Comparison of ENCODE assay signal across 18 cellular contexts in genomic region chr13:99703908-99704307, GRCh38.
DNase-seq lines count a peak whose midpoint lies in the region; ATAC-seq and TF ChIP-seq lines count a peak whose summit lies in the region.
"Had no signal": no experiment of that assay in that cellular context is flagged by ENCODE, and none has a peak within 500 bp of the region (broad histone marks: within the 10 kb centered on the region; RNA-seq: fewer than 3 reads in every experiment).

No MANE protein-coding gene starts in this region.

- POLR2A ChIA-PET in CD8-positive, alpha-beta memory T cell (lab: Charles Lee) = no interaction called here

- H3K27ac Mint-ChIP-seq in CD8-positive, alpha-beta memory T cell = no peak overlapping the region
- H3K27ac Mint-ChIP-seq: CD4-positive, CD25-positive, alpha-beta regulatory T cell; HFFc6 had no signal

- peak overlapping the region; percentile 22; the same call in 1 of the 2 replicates for H3K4me3 ChIP-seq in HUES48 (ENCODE audit: low read depth, low read length)
- H3K4me3 ChIP-seq in Karpas-422 (ENCODE audit: low read length) = no peak overlapping the region
- H3K4me3 ChIP-seq in iPS-15b (ENCODE audit: low read depth, low read length) = peak overlapping the region; percentile 10
- no peak overlapping the region for H3K4me3 ChIP-seq in mucosa of descending colon
- no peak overlapping the region for H3K4me3 ChIP-seq in CD8-positive, alpha-beta memory T cell (ENCODE audit: low read length)
- H3K4me3 ChIP-seq: K562 had no signal

- H3K4me3 Mint-ChIP-seq in CD8-positive, alpha-beta memory T cell = no peak overlapping the region
- H3K4me3 Mint-ChIP-seq: CD4-positive, CD25-positive, alpha-beta regulatory T cell; HFFc6 had no signal

- peaks cover 6 to 10% (median 8%) of the 10 kb centered on the region in 3 donors for H3K4me1 Mint-ChIP-seq in CD8-positive, alpha-beta memory T cell

- no peaks in the 10 kb centered on the region for H3K9me3 Mint-ChIP-seq in CD8-positive, alpha-beta memory T cell
- H3K9me3 Mint-ChIP-seq: CD4-positive, CD25-positive, alpha-beta regulatory T cell; HFFc6 had no signal

- H2AFZ ChIP-seq in Karpas-422 (ENCODE audit: low read length) = peak overlapping the region; percentile 41; the same call in 1 of the 2 replicates

- H3K27ac ChIP-seq in HUES48 (ENCODE audit: low read depth, low read length) = peak overlapping the region; percentile 93
- peak overlapping the region; percentile 43; the same call in 1 of the 2 replicates for H3K27ac ChIP-seq in Karpas-422 (ENCODE audit: low read length)
- H3K27ac ChIP-seq in CD8-positive, alpha-beta memory T cell (ENCODE audit: low read depth, low read length) = no peak overlapping the region

- no peak for TF ChIP-seq CTCF in mucosa of descending colon (IDR thresholded peaks at IDR 0.05)

- H3K9me2 ChIP-seq in Karpas-422 (replicated peaks; ENCODE audit: insufficient read depth, low read length) = no peaks in the 10 kb centered on the region

- intact Hi-C loops in mucosa of descending colon (cut with DNase I, micrococcal nuclease) = no loop called here

- ATAC-seq in mucosa of descending colon = peak; percentile 14
- ATAC-seq: HCT116, K562 had no signal

- no peaks in the 10 kb centered on the region for H3K36me3 ChIP-seq in HUES48 (ENCODE audit: control insufficient read depth, insufficient read depth, low read length)
- H3K36me3 ChIP-seq in Karpas-422 (ENCODE audit: insufficient read depth, low read length) = no peaks in the 10 kb centered on the region
- H3K36me3 ChIP-seq in iPS-15b (ENCODE audit: control insufficient read depth, insufficient read depth, low read length) = no peaks in the 10 kb centered on the region
- no peaks in the 10 kb centered on the region for H3K36me3 ChIP-seq in mucosa of descending colon (ENCODE audit: low read depth)
- no peaks in the 10 kb centered on the region for H3K36me3 ChIP-seq in CD8-positive, alpha-beta memory T cell (ENCODE audit: insufficient read depth, low read length)
- H3K36me3 ChIP-seq: BE2C had no signal

- no peaks in the 10 kb centered on the region for H3K9me3 ChIP-seq in HUES48 (ENCODE audit: control insufficient read depth, insufficient read depth, low read length)
- H3K9me3 ChIP-seq in Karpas-422 (ENCODE audit: low read length) = no peaks in the 10 kb centered on the region
- H3K9me3 ChIP-seq in iPS-15b (ENCODE audit: control insufficient read depth, insufficient read depth, low read length) = no peaks in the 10 kb centered on the region
- no peaks in the 10 kb centered on the region for H3K9me3 ChIP-seq in mucosa of descending colon
- H3K9me3 ChIP-seq in CD8-positive, alpha-beta memory T cell (ENCODE audit: low read length) = no peaks in the 10 kb centered on the region
- H3K9me3 ChIP-seq: BE2C had no signal

- DNase-seq in Karpas-422 (no peak), mucosa of descending colon (no peak), dermis blood vessel endothelial cell (no peak), NCI-H1092 (lab: John Stamatoyannopoulos, UW) (no peak), COLO668 (lab: John Stamatoyannopoulos, UW; ENCODE audit: unreplicated experiment) (no peak)
- DNase-seq in CD8-positive, alpha-beta memory T cell = no peak
- DNase-seq: ACHN; BE2C; C1 segment of cervical spinal cord; CD4-positive, CD25-positive, alpha-beta regulatory T cell; DMS79; GDM1; HFFc6; IMR-90 had no signal

- peaks cover 0 to 4% (median 0%) of the 10 kb centered on the region in 3 donors for H3K36me3 Mint-ChIP-seq in CD8-positive, alpha-beta memory T cell

- no peaks in the 10 kb centered on the region for H3K79me2 ChIP-seq in Karpas-422 (ENCODE audit: low read length)

- H3K4me1 ChIP-seq in HUES48 (ENCODE audit: control insufficient read depth, insufficient read depth, low read length) = peaks cover 36% of the 10 kb centered on the region
- H3K4me1 ChIP-seq in Karpas-422 (ENCODE audit: low read length) = peaks cover 57% of the 10 kb centered on the region
- peaks cover 23% of the 10 kb centered on the region for H3K4me1 ChIP-seq in iPS-15b (ENCODE audit: control insufficient read depth, insufficient read depth, low read length)
- H3K4me1 ChIP-seq in mucosa of descending colon (ENCODE audit: low read depth) = no peaks in the 10 kb centered on the region
- H3K4me1 ChIP-seq in CD8-positive, alpha-beta memory T cell (ENCODE audit: insufficient read depth, low read length) = no peaks in the 10 kb centered on the region
- H3K4me1 ChIP-seq: BE2C had no signal

- H3K9ac ChIP-seq in HUES48 (ENCODE audit: low read depth, low read length) (no peak overlapping the region), Karpas-422 (ENCODE audit: low read length) (peak overlapping the region; percentile 7; the same call in 1 of the 2 replicates), iPS-15b (ENCODE audit: low read depth, low read length) (no peak overlapping the region)

- CTCF ChIA-PET in CD8-positive, alpha-beta memory T cell (lab: Charles Lee) = no interaction called here

- H3K4me2 ChIP-seq in Karpas-422 (ENCODE audit: low read depth, low read length, poor library complexity, severe bottlenecking) = peak overlapping the region; percentile 39

- no peaks in the 10 kb centered on the region for H4K20me1 ChIP-seq in Karpas-422 (ENCODE audit: insufficient read depth, low read depth, low read length)

- H3K27me3 Mint-ChIP-seq in CD8-positive, alpha-beta memory T cell = no peaks in the 10 kb centered on the region
- H3K27me3 Mint-ChIP-seq: CD4-positive, CD25-positive, alpha-beta regulatory T cell had no signal

- H3K27me3 ChIP-seq in HUES48 (ENCODE audit: control insufficient read depth, insufficient read depth, low read length) (no peaks in the 10 kb centered on the region), Karpas-422 (ENCODE audit: low read length) (no peaks in the 10 kb centered on the region), iPS-15b (ENCODE audit: control insufficient read depth, insufficient read depth, low read length) (no peaks in the 10 kb centered on the region)
- H3K27me3 ChIP-seq in CD8-positive, alpha-beta memory T cell (ENCODE audit: insufficient read depth, low read length, poor library complexity, severe bottlenecking) = no peaks in the 10 kb centered on the region
- H3K27me3 ChIP-seq: BE2C had no signal

Comparison
In these comparisons a context has a peak if more than half of its experiments do, and no peak if none do; other contexts are left out.
1. H3K4me3 ChIP-seq: peak in HUES48 (single experiment) and iPS-15b (single experiment); none in Karpas-422 (single experiment), mucosa of descending colon (single experiment) and CD8-positive, alpha-beta memory T cell (single experiment).